Comparison of ENCODE assay signal across 1 cellular context in the genomic region with DNA sequence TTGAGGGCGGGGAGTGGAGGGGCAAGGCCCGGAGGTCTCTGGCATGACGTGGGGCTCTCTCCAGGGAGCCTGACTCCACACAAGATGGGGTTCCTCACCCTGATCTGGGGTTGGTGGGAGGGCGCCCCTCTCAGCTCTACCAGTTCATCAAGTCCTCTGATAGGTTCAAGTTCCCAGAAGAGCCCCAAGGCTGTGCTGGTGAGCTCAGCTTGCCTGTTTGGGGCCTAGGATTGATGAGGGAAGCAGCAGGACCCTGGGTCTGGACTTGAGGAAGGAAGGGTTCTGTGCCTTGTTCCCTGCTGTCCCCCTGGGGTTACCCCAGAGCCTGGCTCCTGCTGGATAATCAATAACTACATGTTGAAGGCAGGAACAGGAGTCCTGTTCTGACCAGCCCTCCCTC.
TF ChIP-seq lines count a peak whose summit lies in the region.

No MANE protein-coding gene starts in this region.

TF ChIP-seq in A549, 52 proteins besides CTCF, POLR2A, EP300 and RAD21:
- TF ChIP-seq RARB (CRISPR knock-in tag; IDR thresholded peaks at IDR 0.05) (no peak), SREBF2 (IDR thresholded peaks at IDR 0.05) (no peak), HEYL (CRISPR knock-in tag; IDR thresholded peaks at IDR 0.05) (no peak), JUNB (IDR thresholded peaks at IDR 0.05) (no peak), HOXB5 (CRISPR knock-in tag; IDR thresholded peaks at IDR 0.05) (no peak), CBX8 (IDR thresholded peaks at IDR 0.05) (no peak)
